ENCODE assay signal across 13 cellular contexts in genomic region chr11:110160016-110160415, GRCh38.
"Had no signal": no experiment of that assay in that cellular context is flagged by ENCODE, and none has a peak within 500 bp of the region (broad histone marks: within the 10 kb centered on the region; RNA-seq: fewer than 3 reads in every experiment).

No MANE protein-coding gene starts in this region.

- H3K36me3 Mint-ChIP-seq: activated CD8-positive, alpha-beta memory T cell treated with anti-CD3 and anti-CD28 coated beads, Interleukin-2, amount 10 ng/mL, durations not matched to agents 7 days and 5 days; activated naive CD4-positive, alpha-beta T cell treated with anti-CD3 and anti-CD28 coated beads, Interleukin-2, amount 50 U/mL, for 72 hours had no signal

- H3K4me3 Mint-ChIP-seq: activated CD8-positive, alpha-beta memory T cell treated with anti-CD3 and anti-CD28 coated beads, Interleukin-2, amount 10 ng/mL, durations not matched to agents 7 days and 5 days; activated T-cell treated with anti-CD3 and anti-CD28 coated beads, Interleukin-2, amount 50 U/mL, for 24 hours; nephron progenitor cell had no signal

- H3K9me3 ChIP-seq: gastroesophageal sphincter, left ventricle myocardium inferior, uterus had no signal

- H3K27ac ChIP-seq: gastroesophageal sphincter, left ventricle myocardium inferior, skin epidermis, uterus had no signal

- H3K27me3 ChIP-seq: gastroesophageal sphincter, uterus had no signal

- H3K9me3 Mint-ChIP-seq: activated naive CD4-positive, alpha-beta T cell treated with anti-CD3 and anti-CD28 coated beads, Interleukin-2, amount 50 U/mL, for 72 hours; activated T-cell treated with anti-CD3 and anti-CD28 coated beads, Interleukin-2, amount 50 U/mL, for 24 hours; nephron progenitor cell had no signal

- H3K4me3 ChIP-seq: gastroesophageal sphincter, left ventricle myocardium inferior, skin epidermis, uterus had no signal

- H3K4me1 ChIP-seq: gastroesophageal sphincter, uterus had no signal

- H3K36me3 ChIP-seq: uterus had no signal

- ATAC-seq: activated CD4-positive, CD25-positive, alpha-beta regulatory T cell treated with anti-CD3 and anti-CD28 coated beads, Interleukin-2, amount 50 U/mL, for 24 hours; activated CD8-positive, alpha-beta memory T cell treated with anti-CD3 and anti-CD28 coated beads, Interleukin-2, amount 10 ng/mL, durations not matched to agents 7 days and 5 days; activated naive CD4-positive, alpha-beta T cell treated with anti-CD3 and anti-CD28 coated beads, Interleukin-2, amount 50 U/mL, for 72 hours; gastroesophageal sphincter had no signal

- DNase-seq: activated CD4-positive, alpha-beta T cell treated with anti-CD3 and anti-CD28 coated beads, Interleukin-2, amount 50 U/mL, for 4 hours; activated CD8-positive, alpha-beta memory T cell treated with anti-CD3 and anti-CD28 coated beads, Interleukin-2, amount 10 ng/mL, durations not matched to agents 7 days and 5 days; activated effector memory CD4-positive, alpha-beta T cell treated with Interleukin-2 at 50 U/mL for 16 hours; activated T-cell treated with anti-CD3 and anti-CD28 coated beads, Interleukin-2, amount 50 U/mL, for 24 hours; amygdala; kidney; left ventricle myocardium inferior; nephron progenitor cell; uterus had no signal

- H3K27me3 Mint-ChIP-seq: activated CD8-positive, alpha-beta memory T cell treated with anti-CD3 and anti-CD28 coated beads, Interleukin-2, amount 10 ng/mL, durations not matched to agents 7 days and 5 days had no signal

- H3K27ac Mint-ChIP-seq: activated CD8-positive, alpha-beta memory T cell treated with anti-CD3 and anti-CD28 coated beads, Interleukin-2, amount 10 ng/mL, durations not matched to agents 7 days and 5 days; activated naive CD4-positive, alpha-beta T cell treated with anti-CD3 and anti-CD28 coated beads, Interleukin-2, amount 50 U/mL, for 72 hours; activated T-cell treated with anti-CD3 and anti-CD28 coated beads, Interleukin-2, amount 50 U/mL, for 24 hours; nephron progenitor cell had no signal

- H3K4me1 Mint-ChIP-seq: activated CD8-positive, alpha-beta memory T cell treated with anti-CD3 and anti-CD28 coated beads, Interleukin-2, amount 10 ng/mL, durations not matched to agents 7 days and 5 days had no signal
